8 cellular contexts compared by ENCODE assay signal in the genomic region with DNA sequence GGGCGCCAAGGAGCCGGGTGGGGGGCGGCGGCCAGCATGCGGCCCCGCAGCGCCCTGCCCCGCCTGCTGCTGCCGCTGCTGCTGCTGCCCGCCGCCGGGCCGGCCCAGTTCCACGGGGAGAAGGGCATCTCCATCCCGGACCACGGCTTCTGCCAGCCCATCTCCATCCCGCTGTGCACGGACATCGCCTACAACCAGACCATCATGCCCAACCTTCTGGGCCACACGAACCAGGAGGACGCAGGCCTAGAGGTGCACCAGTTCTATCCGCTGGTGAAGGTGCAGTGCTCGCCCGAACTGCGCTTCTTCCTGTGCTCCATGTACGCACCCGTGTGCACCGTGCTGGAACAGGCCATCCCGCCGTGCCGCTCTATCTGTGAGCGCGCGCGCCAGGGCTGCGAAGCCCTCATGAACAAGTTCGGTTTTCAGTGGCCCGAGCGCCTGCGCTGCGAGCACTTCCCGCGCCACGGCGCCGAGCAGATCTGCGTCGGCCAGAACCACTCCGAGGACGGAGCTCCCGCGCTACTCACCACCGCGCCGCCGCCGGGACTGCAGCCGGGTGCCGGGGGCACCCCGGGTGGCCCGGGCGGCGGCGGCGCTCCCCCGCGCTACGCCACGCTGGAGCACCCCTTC.
DNase-seq lines count a peak whose midpoint lies in the region; TF ChIP-seq lines count a peak whose summit lies in the region.

No MANE protein-coding gene starts in this region.

- H3K9ac ChIP-seq in OCI-LY1 (ENCODE audit: low read length): no peak overlapping the region

- no peaks in the 10 kb centered on the region for H3K79me2 ChIP-seq in OCI-LY1 (ENCODE audit: insufficient read depth, low read length)

- no peaks in the 10 kb centered on the region for H3F3A ChIP-seq in OCI-LY1 (ENCODE audit: insufficient read depth, low read length)

- H3K27ac ChIP-seq in OCI-LY1 (ENCODE audit: low read depth, low read length, poor library complexity, severe bottlenecking): no peak overlapping the region

- H4K20me1 ChIP-seq in OCI-LY1 (ENCODE audit: insufficient read depth, low read length): no peaks in the 10 kb centered on the region

- in situ Hi-C loops in astrocyte of the cerebellum (cut with HindIII; ENCODE audit: low sequenced_read_pairs): no loop called here

- no peaks in the 10 kb centered on the region for H3K36me3 ChIP-seq in OCI-LY1 (ENCODE audit: insufficient read depth, low read length)

- H3K9me3 ChIP-seq in OCI-LY1 (ENCODE audit: low read length) (no peaks in the 10 kb centered on the region), iPS-18c (ENCODE audit: control insufficient read depth, insufficient read depth, low read length) (no peaks in the 10 kb centered on the region)

- no peaks in the 10 kb centered on the region for H3K27me3 ChIP-seq in OCI-LY1 (ENCODE audit: insufficient read depth, low read length)

- peak overlapping the region; percentile 63 for H3K4me3 ChIP-seq in OCI-LY1 (ENCODE audit: low read depth, low read length, poor library complexity, severe bottlenecking)
- H3K4me3 ChIP-seq in astrocyte of the cerebellum (ENCODE audit: low read depth, low read length): peak overlapping the region; percentile 71
- H3K4me3 ChIP-seq in iPS-18c (ENCODE audit: insufficient read depth, low read depth, low read length): peak overlapping the region; percentile 48

- peaks cover 8% of the 10 kb centered on the region for H3K4me1 ChIP-seq in OCI-LY1 (ENCODE audit: insufficient read depth, low read length, severe bottlenecking)

- TF ChIP-seq CTCF in OCI-LY1 (IDR thresholded peaks at IDR 0.05; ENCODE audit: low read length) (no peak), astrocyte of the cerebellum (IDR thresholded peaks at IDR 0.05; ENCODE audit: low read depth, low read length, missing control alignments) (no peak)

- DNase-seq in activated CD4-positive, alpha-beta T cell treated with anti-CD3 and anti-CD28 coated beads for 1 hour: peak; percentile 10
- DNase-seq in activated CD4-positive, alpha-beta T cell treated with anti-CD3 and anti-CD28 coated beads for 4 hours: no peak
- no peak for DNase-seq in astrocyte of the cerebellum (ENCODE audit: low read depth)
- peak; percentile 25 for DNase-seq in stimulated activated CD4-positive, alpha-beta T cell treated with anti-CD3 and anti-CD28 coated beads, Interleukin-1b, Interleukin-23, amount 100 ng/mL, for 48 hours
- DNase-seq in RKO (ENCODE audit: low spot score): no peak
- no peak for DNase-seq in NCI-H2081 treated with DMSO at 0.1 percent for 48 hours (lab: John Stamatoyannopoulos, UW)

- H2AFZ ChIP-seq in OCI-LY1 (ENCODE audit: low read length): no peak overlapping the region

- no peaks in the 10 kb centered on the region for H3K9me2 ChIP-seq in OCI-LY1 (ENCODE audit: low read depth, low read length)

- peak overlapping the region; percentile 86 for H3K4me2 ChIP-seq in OCI-LY1 (ENCODE audit: low read length)

Comparison
In these comparisons a context has a peak if more than half of its experiments do, and no peak if none do; other contexts are left out.
1. DNase-seq: peak in activated CD4-positive, alpha-beta T cell treated with anti-CD3 and anti-CD28 coated beads for 1 hour (single experiment) and stimulated activated CD4-positive, alpha-beta T cell treated with anti-CD3 and anti-CD28 coated beads, Interleukin-1b, Interleukin-23, amount 100 ng/mL, for 48 hours (single experiment); none in activated CD4-positive, alpha-beta T cell treated with anti-CD3 and anti-CD28 coated beads for 4 hours (0 of 2), astrocyte of the cerebellum (single experiment), RKO (single experiment) and NCI-H2081 treated with DMSO at 0.1 percent for 48 hours (single experiment).
2. Peak in every context shown above with its lines, with median percentiles within 50 percentile points of each other: H3K4me3 ChIP-seq.